Comparison of ENCODE assay signal across 25 cellular contexts in the genomic region with DNA sequence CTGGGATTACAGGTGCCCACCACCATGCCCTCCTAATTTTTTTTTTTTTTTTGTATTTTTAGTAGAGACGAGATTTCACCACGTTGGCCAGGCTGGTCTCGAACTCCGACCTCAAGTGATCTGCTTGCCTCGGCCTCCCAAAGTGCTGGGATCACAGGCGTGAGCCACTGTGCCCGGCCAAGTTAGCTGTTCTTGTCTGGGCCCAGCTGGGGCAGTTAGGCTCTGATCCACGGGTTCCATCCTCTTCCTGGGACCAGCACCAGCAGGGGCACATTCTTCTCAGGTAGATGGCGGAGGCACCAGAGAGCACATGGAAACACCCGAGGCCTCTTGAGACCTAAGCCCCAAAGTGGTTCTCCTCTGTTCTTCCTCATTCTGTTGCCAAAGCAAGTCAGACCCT.
DNase-seq lines count a peak whose midpoint lies in the region; ATAC-seq, FAIRE-seq and TF ChIP-seq lines count a peak whose summit lies in the region.
"Had no signal": no experiment of that assay in that cellular context is flagged by ENCODE, and none has a peak within 500 bp of the region (broad histone marks: within the 10 kb centered on the region; RNA-seq: fewer than 3 reads in every experiment).

No MANE protein-coding gene starts in this region.

- WGBS in spleen, 5 donors, result 87 to 95% (median 92%) methylated on average over 10 of the region's 10 CpGs

- CTCF ChIA-PET in HEK293 (lab: Yijun Ruan, JAX), result interaction anchor here (0.5 to 0.6 kb wide), 2 partner anchors 17 to 470 kb away, joined by 3 to 4 read pairs; no protein-coding TSS in a partner anchor

- no peak for TF ChIP-seq CTCF in HEK293 (tag by site-specific recombination; IDR thresholded peaks at IDR 0.05)
- no peak for TF ChIP-seq CTCF in astrocyte (IDR thresholded peaks at IDR 0.05; ENCODE audit: insufficient read depth, low read depth, low read length)
- TF ChIP-seq CTCF in spleen (IDR thresholded peaks at IDR 0.05 in 8 of 11, conservative IDR thresholded peaks at IDR 0.05 in 3 of 11), result no peak

- POLR2A ChIA-PET in HEK293 (lab: Yijun Ruan, JAX), result no interaction called here

- TF ChIP-seq POLR2A in spleen (IDR thresholded peaks at IDR 0.05), result no peak

- no peaks in the 10 kb centered on the region for H3K9me3 Mint-ChIP-seq in astrocyte (ENCODE audit: unreplicated experiment)
- H3K9me3 Mint-ChIP-seq: CD4-positive, alpha-beta T cell; CD8-positive, alpha-beta memory T cell had no signal

- no peaks in the 10 kb centered on the region for H3K79me2 ChIP-seq in astrocyte (ENCODE audit: insufficient read depth, low read length)

- H3K27me3 ChIP-seq in astrocyte (ENCODE audit: insufficient read depth, low read length) (peaks cover 2% of the 10 kb centered on the region), spleen (replicated peaks in 1 of 7) (peaks cover 0 to 18% (median 0%) of the 10 kb centered on the region in 7 donors)
- H3K27me3 ChIP-seq: BE2C; BLaER1 treated with 17β-estradiol and CSF1 and Interleukin-3, amounts not matched to agents 10 nM and 100 nM had no signal

- no peak overlapping the region for H3K4me3 Mint-ChIP-seq in astrocyte (ENCODE audit: unreplicated experiment)
- H3K4me3 Mint-ChIP-seq: CD14-positive monocyte; CD4-positive, alpha-beta T cell; CD8-positive, alpha-beta memory T cell had no signal

- no peaks in the 10 kb centered on the region for H4K20me1 ChIP-seq in astrocyte (ENCODE audit: insufficient read depth, low read length)
- H4K20me1 ChIP-seq: BLaER1 treated with 17β-estradiol and CSF1 and Interleukin-3, amounts not matched to agents 10 nM and 100 nM had no signal

- H3K27ac ChIP-seq in HEK293 (ENCODE audit: extremely low read depth, low read depth, low read length) (no peak overlapping the region), astrocyte (ENCODE audit: low read depth, low read length) (no peak overlapping the region), spleen (no peak overlapping the region)
- H3K27ac ChIP-seq: A549; BLaER1 treated with 17β-estradiol and CSF1 and Interleukin-3, amounts not matched to agents 10 nM and 100 nM had no signal

- no peaks in the 10 kb centered on the region for H3K36me3 Mint-ChIP-seq in astrocyte (ENCODE audit: low read depth, unreplicated experiment)
- H3K36me3 Mint-ChIP-seq: CD14-positive monocyte had no signal

- peaks cover 30% of the 10 kb centered on the region for H3K27me3 Mint-ChIP-seq in astrocyte (ENCODE audit: low read depth, unreplicated experiment)

- H3K4me1 ChIP-seq in HEK293 (ENCODE audit: control insufficient read depth, insufficient read depth, low read length), result no peaks in the 10 kb centered on the region
- H3K4me1 ChIP-seq in astrocyte (ENCODE audit: insufficient read depth, low read length), result no peaks in the 10 kb centered on the region
- H3K4me1 ChIP-seq in spleen, result no peaks in the 10 kb centered on the region
- H3K4me1 ChIP-seq: A549, BE2C, HAP-1 had no signal

- ATAC-seq in Right ventricle myocardium superior (ENCODE audit: poor library complexity) (no peak), Right ventricle myocardium inferior (no peak), GM21526 (IDR thresholded peaks at IDR 0.05; ENCODE audit: low FRiP score, unreplicated experiment) (no peak), GM19023 (IDR thresholded peaks at IDR 0.05; ENCODE audit: unreplicated experiment) (no peak)
- ATAC-seq: A549, GM12878 had no signal

- no peaks in the 10 kb centered on the region for H3K4me1 Mint-ChIP-seq in astrocyte (ENCODE audit: low read depth, unreplicated experiment)

- FAIRE-seq in astrocyte (lab: Jason Lieb, UNC), result no peak
- FAIRE-seq: A549, D721Med, GM12878, H54 had no signal

- no peak overlapping the region for H3K4me2 ChIP-seq in astrocyte (ENCODE audit: low read length)
- H3K4me2 ChIP-seq: A549; BLaER1 treated with 17β-estradiol and CSF1 and Interleukin-3, amounts not matched to agents 10 nM and 100 nM had no signal

- H2AFZ ChIP-seq in astrocyte (ENCODE audit: low read depth, low read length), result no peak overlapping the region

- intact Hi-C loops in Right ventricle myocardium superior (cut with DNase I) (no loop called here), Right ventricle myocardium inferior (cut with DNase I) (no loop called here), spleen (cut with DNase I; ENCODE audit: low total_unique reads) (no loop called here)

- H3K36me3 ChIP-seq in HEK293 (ENCODE audit: control insufficient read depth in 2 of 2, insufficient read depth in 1 of 2, low read length in 2 of 2) (no peaks in the 10 kb centered on the region), astrocyte (ENCODE audit: insufficient read depth, low read length) (no peaks in the 10 kb centered on the region), spleen (no peaks in the 10 kb centered on the region)
- H3K36me3 ChIP-seq: BE2C; BLaER1 treated with 17β-estradiol and CSF1 and Interleukin-3, amounts not matched to agents 10 nM and 100 nM; HAP-1 had no signal

- H3K27ac Mint-ChIP-seq in astrocyte (ENCODE audit: unreplicated experiment), result peak overlapping the region; percentile 47
- H3K27ac Mint-ChIP-seq: CD14-positive monocyte; CD4-positive, alpha-beta T cell; CD8-positive, alpha-beta memory T cell had no signal

- H3K9ac ChIP-seq in astrocyte (ENCODE audit: low read length), result no peak overlapping the region
- H3K9ac ChIP-seq: BLaER1 treated with 17β-estradiol and CSF1 and Interleukin-3, amounts not matched to agents 10 nM and 100 nM had no signal

- H3K9me3 ChIP-seq in HEK293 (ENCODE audit: control insufficient read depth, insufficient read depth, low read depth, low read length) (no peaks in the 10 kb centered on the region), astrocyte (ENCODE audit: insufficient read depth, low read depth, low read length) (no peaks in the 10 kb centered on the region), spleen (no peaks in the 10 kb centered on the region)
- H3K9me3 ChIP-seq: A549, BE2C, HAP-1 had no signal

- DNase-seq in Right ventricle myocardium superior (peak; percentile 30), Right ventricle myocardium inferior (ENCODE audit: missing footprints) (no peak), astrocyte (ENCODE audit: low read depth) (no peak), spleen (peak; percentile 23)
- DNase-seq: 8988T; ACHN; AML-193; BE2C; CD4-positive, alpha-beta T cell; CD8-positive, alpha-beta memory T cell; DMS 273 treated with DMSO at 0.1 percent for 48 hours; DMS79; EL; GDM1; GOT3 had no signal

- H3K4me3 ChIP-seq in HEK293 (ENCODE audit: low read depth, low read length) (no peak overlapping the region), astrocyte (ENCODE audit: insufficient read depth, low read depth, low read length) (no peak overlapping the region), spleen (no peak overlapping the region)
- H3K4me3 ChIP-seq: A549; BLaER1 treated with 17β-estradiol and CSF1 and Interleukin-3, amounts not matched to agents 10 nM and 100 nM; GM12878; HAP-1 had no signal

TF ChIP-seq in HEK293, 187 proteins besides CTCF, POLR2A, EP300 and RAD21:
- TF ChIP-seq ZNF610 (tag by site-specific recombination; IDR thresholded peaks at IDR 0.05; ENCODE audit: borderline replicate concordance) (no peak), ZNF677 (tag by site-specific recombination; IDR thresholded peaks at IDR 0.05) (peak; percentile 78; the same call in 1 of the 2 replicates)

Comparison
In these comparisons a context has a peak if more than half of its experiments do, and no peak if none do; other contexts are left out.
1. DNase-seq: peak in Right ventricle myocardium superior (single experiment) and spleen (single experiment); none in Right ventricle myocardium inferior (single experiment) and astrocyte (single experiment).